In the genomic region with DNA sequence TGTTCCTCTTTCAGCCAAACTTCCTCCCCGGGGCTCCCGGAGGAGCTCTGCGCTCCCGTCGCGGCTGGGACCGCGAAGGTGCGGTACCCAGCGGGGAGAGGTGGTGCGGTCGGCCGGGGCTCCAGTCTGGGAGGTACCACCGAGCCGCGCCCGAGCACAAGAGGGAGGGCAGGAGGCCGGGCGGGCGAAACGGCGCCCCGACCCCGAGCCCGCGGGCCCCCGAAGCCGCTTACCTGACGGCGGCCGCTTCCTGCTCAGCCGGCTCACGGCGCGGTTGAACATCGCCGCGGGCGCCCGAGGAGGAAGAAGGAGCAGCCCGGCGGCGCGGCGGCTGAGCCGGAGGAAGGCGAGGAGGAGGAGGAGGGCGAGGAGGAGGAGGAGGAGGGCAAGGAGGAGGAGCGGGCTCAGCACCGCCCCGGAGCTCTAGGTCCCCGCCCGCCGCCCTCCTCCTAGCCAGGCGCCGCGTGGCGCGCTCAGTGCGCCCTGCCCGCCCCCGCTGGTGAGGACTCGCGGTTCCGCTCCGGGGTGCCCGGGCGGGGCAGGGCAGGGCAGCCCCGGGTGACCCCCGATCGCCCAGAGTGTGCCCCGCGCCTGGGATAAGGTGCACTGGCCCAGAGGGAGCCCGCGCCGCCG, we compare ENCODE assay signal across 8 cellular contexts. TPM values are rescaled to one million over a fixed set of nuclear protein-coding genes. Genes with fewer than 3 reads are reported as not detected.
DNase-seq lines count a peak whose midpoint lies in the region; ATAC-seq and TF ChIP-seq lines count a peak whose summit lies in the region.

A gene with protein sequence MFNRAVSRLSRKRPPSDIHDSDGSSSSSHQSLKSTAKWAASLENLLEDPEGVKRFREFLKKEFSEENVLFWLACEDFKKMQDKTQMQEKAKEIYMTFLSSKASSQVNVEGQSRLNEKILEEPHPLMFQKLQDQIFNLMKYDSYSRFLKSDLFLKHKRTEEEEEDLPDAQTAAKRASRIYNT (minus strand): TSS at position 363 of the 633 bp plus-strand sequence. CDS start 81 bp downstream, at position 282.

- H3K36me3 ChIP-seq in CD4-positive, alpha-beta memory T cell (ENCODE audit: insufficient read depth, low read length): no peaks in the 10 kb centered on the region
- H3K36me3 ChIP-seq in rectal smooth muscle tissue (ENCODE audit: control insufficient read depth, insufficient read depth, low read length): no peaks in the 10 kb centered on the region
- no peaks in the 10 kb centered on the region for H3K36me3 ChIP-seq in vagina

- TF ChIP-seq CTCF in vagina (IDR thresholded peaks at IDR 0.05): no peak

- H3K9me3 ChIP-seq in CD4-positive, alpha-beta memory T cell (ENCODE audit: control insufficient read depth in 1 of 2, low read length in 2 of 2): no peaks in the 10 kb centered on the region
- H3K9me3 ChIP-seq in vagina: no peaks in the 10 kb centered on the region

- peak within 1 kb of the TSS; percentile 94 to 98 (median 95) for H3K4me3 Mint-ChIP-seq in CD4-positive, alpha-beta memory T cell

- peak within 1 kb of the TSS; percentile 83 to 96 (median 95) for H3K27ac Mint-ChIP-seq in CD4-positive, alpha-beta memory T cell
- H3K27ac Mint-ChIP-seq in activated naive CD4-positive, alpha-beta T cell treated with anti-CD3 and anti-CD28 coated beads, Interleukin-2, amount 50 U/mL, for 72 hours: peak within 1 kb of the TSS; percentile 93 to 97

- H3K9me3 Mint-ChIP-seq in CD4-positive, alpha-beta memory T cell: peaks cover 0 to 1% (median 0%) of the 10 kb centered on the region in 8 donors
- no peaks in the 10 kb centered on the region for H3K9me3 Mint-ChIP-seq in activated naive CD4-positive, alpha-beta T cell treated with anti-CD3 and anti-CD28 coated beads, Interleukin-2, amount 50 U/mL, for 72 hours

- H3K4me3 ChIP-seq in CD4-positive, alpha-beta memory T cell (ENCODE audit: low read length in 2 of 2): peak within 1 kb of the TSS; percentile 30 to 88
- H3K4me3 ChIP-seq in rectal smooth muscle tissue (ENCODE audit: low read length) (peak within 1 kb of the TSS; percentile 66), vagina (peak within 1 kb of the TSS; percentile 77 to 79)

- H3K27me3 Mint-ChIP-seq in CD4-positive, alpha-beta memory T cell: no peaks in the 10 kb centered on the region

- H3K4me1 ChIP-seq in CD4-positive, alpha-beta memory T cell (ENCODE audit: insufficient read depth, low read length): peaks cover 50% of the 10 kb centered on the region
- H3K4me1 ChIP-seq in rectal smooth muscle tissue (ENCODE audit: control insufficient read depth, insufficient read depth, low read length) (peaks cover 26% of the 10 kb centered on the region), vagina (peaks cover 49% of the 10 kb centered on the region)

- H3K36me3 Mint-ChIP-seq in CD4-positive, alpha-beta memory T cell: peaks cover 0 to 10% of the 10 kb centered on the region in 2 donors
- peaks cover 25 to 36% of the 10 kb centered on the region in 2 donors for H3K36me3 Mint-ChIP-seq in activated naive CD4-positive, alpha-beta T cell treated with anti-CD3 and anti-CD28 coated beads, Interleukin-2, amount 50 U/mL, for 72 hours

- POLR2A ChIA-PET in CD4-positive, alpha-beta memory T cell (lab: Charles Lee; ENCODE audit: partially characterized antibody): interaction anchor here (0.6 to 7.7 kb wide), 35 partner anchors 10 to 788 kb away, joined by 3 to 107 read pairs (median 6); a partner anchor contains a TSS

- no peaks in the 10 kb centered on the region for H3K27me3 ChIP-seq in CD4-positive, alpha-beta memory T cell (ENCODE audit: insufficient read depth, low read length)
- H3K27me3 ChIP-seq in rectal smooth muscle tissue (ENCODE audit: control insufficient read depth, insufficient read depth, low read length) (no peaks in the 10 kb centered on the region), vagina (no peaks in the 10 kb centered on the region)

- peaks cover 35 to 50% (median 45%) of the 10 kb centered on the region in 4 donors for H3K4me1 Mint-ChIP-seq in CD4-positive, alpha-beta memory T cell

- intact Hi-C loops in CD4-positive, alpha-beta memory T cell (cut with micrococcal nuclease): loop anchor here (1.0 to 5.0 kb wide), 9 partner anchors 26 to 785 kb away; a partner anchor contains a TSS
- intact Hi-C loops in left cardiac atrium (cut with DNase I) (no loop called here), vagina (cut with DNase I) (no loop called here)

- peak; percentile 75 to 81 (median 77) for DNase-seq in CD4-positive, alpha-beta memory T cell
- peak; percentile 84 for DNase-seq in activated naive CD4-positive, alpha-beta T cell treated with anti-CD3 and anti-CD28 coated beads, Interleukin-2, amount 50 U/mL, for 72 hours (ENCODE audit: low spot score in 2 of 2)
- DNase-seq in left cardiac atrium (peak; percentile 83), vagina (ENCODE audit: extremely low spot score in 2 of 2) (no peak)

- CTCF ChIA-PET in CD4-positive, alpha-beta memory T cell (lab: Charles Lee; ENCODE audit: partially characterized antibody): interaction anchor here (0.6 to 5.1 kb wide), 39 partner anchors 8 to 494 kb away, joined by 3 to 57 read pairs (median 5); a partner anchor contains a TSS

- ATAC-seq in GM19452 (IDR thresholded peaks at IDR 0.05; ENCODE audit: unreplicated experiment) (peak; percentile 71), HG03571 (IDR thresholded peaks at IDR 0.05; ENCODE audit: unreplicated experiment) (peak; percentile 66), SK-N-SH treated with all-trans-retinoic acid at 6 μM for 48 hours (peak; percentile 86), left cardiac atrium (peak; percentile 94 to 98)
- peak; percentile 74 to 85 for ATAC-seq in activated naive CD4-positive, alpha-beta T cell treated with anti-CD3 and anti-CD28 coated beads, Interleukin-2, amount 50 U/mL, for 72 hours

- peak within 1 kb of the TSS; percentile 57 for H3K27ac ChIP-seq in CD4-positive, alpha-beta memory T cell (ENCODE audit: low read depth, low read length)
- H3K27ac ChIP-seq in rectal smooth muscle tissue (ENCODE audit: low read depth, low read length): peak within 1 kb of the TSS; percentile 92
- peak within 1 kb of the TSS; percentile 87 for H3K27ac ChIP-seq in vagina

- TF ChIP-seq POLR2A in vagina (IDR thresholded peaks at IDR 0.05): peak in 1 of 2 donors; percentile 84

- H3K9ac ChIP-seq in rectal smooth muscle tissue (ENCODE audit: low read length): peak within 1 kb of the TSS; percentile 14

TF ChIP-seq in SK-N-SH treated with all-trans-retinoic acid at 6 μM for 48 hours, 23 proteins besides CTCF, POLR2A, EP300 and RAD21:
- TF ChIP-seq GLIS3 (CRISPR knock-in tag; IDR thresholded peaks at IDR 0.05) (no peak), ZFP3 (CRISPR knock-in tag; IDR thresholded peaks at IDR 0.05) (no peak), BACH2 (CRISPR knock-in tag; IDR thresholded peaks at IDR 0.05; ENCODE audit: borderline replicate concordance) (no peak), ZC3H10 (CRISPR knock-in tag; IDR thresholded peaks at IDR 0.05) (no peak)
- TF ChIP-seq, protein P1, sequence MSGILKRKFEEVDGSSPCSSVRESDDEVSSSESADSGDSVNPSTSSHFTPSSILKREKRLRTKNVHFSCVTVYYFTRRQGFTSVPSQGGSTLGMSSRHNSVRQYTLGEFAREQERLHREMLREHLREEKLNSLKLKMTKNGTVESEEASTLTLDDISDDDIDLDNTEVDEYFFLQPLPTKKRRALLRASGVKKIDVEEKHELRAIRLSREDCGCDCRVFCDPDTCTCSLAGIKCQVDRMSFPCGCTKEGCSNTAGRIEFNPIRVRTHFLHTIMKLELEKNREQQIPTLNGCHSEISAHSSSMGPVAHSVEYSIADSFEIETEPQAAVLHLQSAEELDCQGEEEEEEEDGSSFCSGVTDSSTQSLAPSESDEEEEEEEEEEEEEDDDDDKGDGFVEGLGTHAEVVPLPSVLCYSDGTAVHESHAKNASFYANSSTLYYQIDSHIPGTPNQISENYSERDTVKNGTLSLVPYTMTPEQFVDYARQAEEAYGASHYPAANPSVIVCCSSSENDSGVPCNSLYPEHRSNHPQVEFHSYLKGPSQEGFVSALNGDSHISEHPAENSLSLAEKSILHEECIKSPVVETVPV (CRISPR knock-in tag; IDR thresholded peaks at IDR 0.05): no peak

RNA-seq across cellular contexts. Expression of the gene that starts here (rescaled TPM):
- total RNA-seq in CD4-positive, alpha-beta memory T cell: 100 to 1,000 TPM; 115 to 122 TPM
- polyA plus RNA-seq in CD4-positive, alpha-beta memory T cell: 100 to 1,000 TPM; 153 to 187 TPM
- 100 to 1,000 TPM; 183 to 251 TPM for total RNA-seq in activated naive CD4-positive, alpha-beta T cell treated with anti-CD3 and anti-CD28 coated beads, Interleukin-2, amount 50 U/mL, for 72 hours
- total RNA-seq in left cardiac atrium (10 to 100 TPM in 1 of 2 donors, 1 to 10 TPM in 1; 7.0 to 12.5 TPM), vagina (63.6 TPM)

Comparison
In these comparisons a context has a peak if more than half of its experiments do, and no peak if none do; other contexts are left out.
1. DNase-seq: peak in CD4-positive, alpha-beta memory T cell (5 of 5), activated naive CD4-positive, alpha-beta T cell treated with anti-CD3 and anti-CD28 coated beads, Interleukin-2, amount 50 U/mL, for 72 hours (2 of 2) and left cardiac atrium (single experiment); none in vagina (0 of 2).
2. Peak in every context shown above with its lines, with median percentiles within 50 percentile points of each other: H3K27ac ChIP-seq, H3K4me3 ChIP-seq and ATAC-seq.